1 cellular context compared by ENCODE assay signal in genomic region chr11:77086521-77087472, GRCh38.
A peak's percentile ranks its signal among the peaks of the same experiment; 100 is the strongest.
TF ChIP-seq lines count a peak whose summit lies in the region.

No MANE protein-coding gene starts in this region.

TF ChIP-seq in HepG2, 621 proteins besides CTCF, POLR2A, EP300 and RAD21 (continued from another document and continues in another):
- TF ChIP-seq ZBTB2 (CRISPR knock-in tag; IDR thresholded peaks at IDR 0.05; ENCODE audit: low read depth) (no peak), MAZ (IDR thresholded peaks at IDR 0.05; ENCODE audit: borderline replicate concordance, low read depth, low read length) (no peak), MAZ (CRISPR knock-in tag; IDR thresholded peaks at IDR 0.05; ENCODE audit: low read depth) (no peak), ZNF101 (CRISPR knock-in tag; IDR thresholded peaks at IDR 0.05; ENCODE audit: borderline replicate concordance, low read depth) (no peak), PCBP1 (IDR thresholded peaks at IDR 0.05; ENCODE audit: borderline replicate concordance, low read depth, low read length) (no peak), HNRNPLL (IDR thresholded peaks at IDR 0.05; ENCODE audit: low read depth, low read length, poor library complexity, severe bottlenecking) (no peak), ZNF296 (CRISPR knock-in tag; conservative IDR thresholded peaks at IDR 0.05) (no peak), HMGXB4 (CRISPR knock-in tag; IDR thresholded peaks at IDR 0.05; ENCODE audit: borderline replicate concordance in 1 of 2, low read depth in 1 of 2) (no peak), ELK4 (CRISPR knock-in tag; IDR thresholded peaks at IDR 0.05; ENCODE audit: borderline replicate concordance) (no peak), FOXM1 (CRISPR knock-in tag; IDR thresholded peaks at IDR 0.05) (no peak), CREB3 (CRISPR knock-in tag; IDR thresholded peaks at IDR 0.05) (no peak), ZNF280B (CRISPR knock-in tag; IDR thresholded peaks at IDR 0.05; ENCODE audit: borderline replicate concordance) (no peak), ELF1 (CRISPR knock-in tag; IDR thresholded peaks at IDR 0.05) (0 out of 2 replicates have a peak, but pooled peaks have one; percentile 15), THAP7 (CRISPR knock-in tag; IDR thresholded peaks at IDR 0.05) (no peak), ZNF543 (CRISPR knock-in tag; IDR thresholded peaks at IDR 0.05) (no peak), NKX3-1 (CRISPR knock-in tag; IDR thresholded peaks at IDR 0.05) (no peak), NFIC (IDR thresholded peaks at IDR 0.05; ENCODE audit: low read length) (no peak), TBL1XR1 (IDR thresholded peaks at IDR 0.05; ENCODE audit: borderline replicate concordance, low read length, partially characterized antibody) (no peak), ZNF570 (CRISPR knock-in tag; IDR thresholded peaks at IDR 0.05; ENCODE audit: borderline replicate concordance) (no peak), YY1 (IDR thresholded peaks at IDR 0.05; ENCODE audit: insufficient read depth, insufficient replicate concordance, low read depth, low read length) (no peak)
- TF ChIP-seq, protein P1, sequence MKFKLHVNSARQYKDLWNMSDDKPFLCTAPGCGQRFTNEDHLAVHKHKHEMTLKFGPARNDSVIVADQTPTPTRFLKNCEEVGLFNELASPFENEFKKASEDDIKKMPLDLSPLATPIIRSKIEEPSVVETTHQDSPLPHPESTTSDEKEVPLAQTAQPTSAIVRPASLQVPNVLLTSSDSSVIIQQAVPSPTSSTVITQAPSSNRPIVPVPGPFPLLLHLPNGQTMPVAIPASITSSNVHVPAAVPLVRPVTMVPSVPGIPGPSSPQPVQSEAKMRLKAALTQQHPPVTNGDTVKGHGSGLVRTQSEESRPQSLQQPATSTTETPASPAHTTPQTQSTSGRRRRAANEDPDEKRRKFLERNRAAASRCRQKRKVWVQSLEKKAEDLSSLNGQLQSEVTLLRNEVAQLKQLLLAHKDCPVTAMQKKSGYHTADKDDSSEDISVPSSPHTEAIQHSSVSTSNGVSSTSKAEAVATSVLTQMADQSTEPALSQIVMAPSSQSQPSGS (CRISPR knock-in tag; IDR thresholded peaks at IDR 0.05): no peak
- TF ChIP-seq, protein P2, sequence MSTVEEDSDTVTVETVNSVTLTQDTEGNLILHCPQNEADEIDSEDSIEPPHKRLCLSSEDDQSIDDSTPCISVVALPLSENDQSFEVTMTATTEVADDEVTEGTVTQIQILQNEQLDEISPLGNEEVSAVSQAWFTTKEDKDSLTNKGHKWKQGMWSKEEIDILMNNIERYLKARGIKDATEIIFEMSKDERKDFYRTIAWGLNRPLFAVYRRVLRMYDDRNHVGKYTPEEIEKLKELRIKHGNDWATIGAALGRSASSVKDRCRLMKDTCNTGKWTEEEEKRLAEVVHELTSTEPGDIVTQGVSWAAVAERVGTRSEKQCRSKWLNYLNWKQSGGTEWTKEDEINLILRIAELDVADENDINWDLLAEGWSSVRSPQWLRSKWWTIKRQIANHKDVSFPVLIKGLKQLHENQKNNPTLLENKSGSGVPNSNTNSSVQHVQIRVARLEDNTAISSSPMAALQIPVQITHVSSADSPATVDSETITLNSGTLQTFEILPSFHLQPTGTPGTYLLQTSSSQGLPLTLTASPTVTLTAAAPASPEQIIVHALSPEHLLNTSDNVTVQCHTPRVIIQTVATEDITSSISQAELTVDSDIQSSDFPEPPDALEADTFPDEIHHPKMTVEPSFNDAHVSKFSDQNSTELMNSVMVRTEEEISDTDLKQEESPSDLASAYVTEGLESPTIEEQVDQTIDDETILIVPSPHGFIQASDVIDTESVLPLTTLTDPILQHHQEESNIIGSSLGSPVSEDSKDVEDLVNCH (CRISPR knock-in tag; IDR thresholded peaks at IDR 0.05): no peak
- TF ChIP-seq, protein P3, sequence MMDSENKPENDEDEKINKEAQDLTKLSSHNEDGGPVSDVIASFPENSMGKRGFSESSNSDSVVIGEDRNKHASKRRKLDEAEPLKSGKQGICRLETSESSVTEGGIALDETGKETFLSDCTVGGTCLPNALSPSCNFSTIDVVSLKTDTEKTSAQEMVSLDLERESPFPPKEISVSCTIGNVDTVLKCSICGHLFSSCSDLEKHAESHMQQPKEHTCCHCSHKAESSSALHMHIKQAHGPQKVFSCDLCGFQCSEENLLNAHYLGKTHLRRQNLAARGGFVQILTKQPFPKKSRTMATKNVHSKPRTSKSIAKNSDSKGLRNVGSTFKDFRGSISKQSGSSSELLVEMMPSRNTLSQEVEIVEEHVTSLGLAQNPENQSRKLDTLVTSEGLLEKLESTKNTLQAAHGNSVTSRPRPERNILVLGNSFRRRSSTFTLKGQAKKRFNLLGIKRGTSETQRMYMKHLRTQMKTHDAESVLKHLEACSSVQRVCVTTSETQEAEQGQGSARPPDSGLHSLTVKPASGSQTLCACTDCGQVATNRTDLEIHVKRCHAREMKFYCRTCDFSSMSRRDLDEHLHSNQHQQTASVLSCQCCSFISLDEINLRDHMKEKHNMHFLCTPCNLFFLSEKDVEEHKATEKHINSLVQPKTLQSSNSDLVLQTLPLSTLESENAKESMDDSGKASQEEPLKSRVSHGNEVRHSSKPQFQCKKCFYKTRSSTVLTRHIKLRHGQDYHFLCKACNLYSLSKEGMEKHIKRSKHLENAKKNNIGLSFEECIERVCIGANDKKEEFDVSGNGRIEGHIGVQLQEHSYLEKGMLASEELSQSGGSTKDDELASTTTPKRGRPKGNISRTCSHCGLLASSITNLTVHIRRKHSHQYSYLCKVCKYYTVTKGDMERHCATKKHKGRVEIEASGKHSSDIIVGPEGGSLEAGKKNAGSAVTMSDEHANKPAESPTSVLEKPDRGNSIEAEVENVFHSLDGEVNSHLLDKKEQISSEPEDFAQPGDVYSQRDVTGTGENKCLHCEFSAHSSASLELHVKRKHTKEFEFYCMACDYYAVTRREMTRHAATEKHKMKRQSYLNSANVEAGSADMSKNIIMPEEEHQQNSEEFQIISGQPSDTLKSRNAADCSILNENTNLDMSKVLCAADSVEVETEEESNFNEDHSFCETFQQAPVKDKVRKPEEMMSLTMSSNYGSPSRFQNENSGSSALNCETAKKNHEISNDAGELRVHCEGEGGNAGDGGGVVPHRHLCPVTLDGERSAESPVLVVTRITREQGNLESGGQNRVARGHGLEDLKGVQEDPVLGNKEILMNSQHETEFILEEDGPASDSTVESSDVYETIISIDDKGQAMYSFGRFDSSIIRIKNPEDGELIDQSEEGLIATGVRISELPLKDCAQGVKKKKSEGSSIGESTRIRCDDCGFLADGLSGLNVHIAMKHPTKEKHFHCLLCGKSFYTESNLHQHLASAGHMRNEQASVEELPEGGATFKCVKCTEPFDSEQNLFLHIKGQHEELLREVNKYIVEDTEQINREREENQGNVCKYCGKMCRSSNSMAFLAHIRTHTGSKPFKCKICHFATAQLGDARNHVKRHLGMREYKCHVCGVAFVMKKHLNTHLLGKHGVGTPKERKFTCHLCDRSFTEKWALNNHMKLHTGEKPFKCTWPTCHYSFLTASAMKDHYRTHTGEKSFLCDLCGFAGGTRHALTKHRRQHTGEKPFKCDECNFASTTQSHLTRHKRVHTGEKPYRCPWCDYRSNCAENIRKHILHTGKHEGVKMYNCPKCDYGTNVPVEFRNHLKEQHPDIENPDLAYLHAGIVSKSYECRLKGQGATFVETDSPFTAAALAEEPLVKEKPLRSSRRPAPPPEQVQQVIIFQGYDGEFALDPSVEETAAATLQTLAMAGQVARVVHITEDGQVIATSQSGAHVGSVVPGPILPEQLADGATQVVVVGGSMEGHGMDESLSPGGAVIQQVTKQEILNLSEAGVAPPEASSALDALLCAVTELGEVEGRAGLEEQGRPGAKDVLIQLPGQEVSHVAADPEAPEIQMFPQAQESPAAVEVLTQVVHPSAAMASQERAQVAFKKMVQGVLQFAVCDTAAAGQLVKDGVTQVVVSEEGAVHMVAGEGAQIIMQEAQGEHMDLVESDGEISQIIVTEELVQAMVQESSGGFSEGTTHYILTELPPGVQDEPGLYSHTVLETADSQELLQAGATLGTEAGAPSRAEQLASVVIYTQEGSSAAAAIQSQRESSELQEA (CRISPR knock-in tag; IDR thresholded peaks at IDR 0.05; ENCODE audit: not compliant biosample characterization): peak; percentile 10
- TF ChIP-seq, protein P4, sequence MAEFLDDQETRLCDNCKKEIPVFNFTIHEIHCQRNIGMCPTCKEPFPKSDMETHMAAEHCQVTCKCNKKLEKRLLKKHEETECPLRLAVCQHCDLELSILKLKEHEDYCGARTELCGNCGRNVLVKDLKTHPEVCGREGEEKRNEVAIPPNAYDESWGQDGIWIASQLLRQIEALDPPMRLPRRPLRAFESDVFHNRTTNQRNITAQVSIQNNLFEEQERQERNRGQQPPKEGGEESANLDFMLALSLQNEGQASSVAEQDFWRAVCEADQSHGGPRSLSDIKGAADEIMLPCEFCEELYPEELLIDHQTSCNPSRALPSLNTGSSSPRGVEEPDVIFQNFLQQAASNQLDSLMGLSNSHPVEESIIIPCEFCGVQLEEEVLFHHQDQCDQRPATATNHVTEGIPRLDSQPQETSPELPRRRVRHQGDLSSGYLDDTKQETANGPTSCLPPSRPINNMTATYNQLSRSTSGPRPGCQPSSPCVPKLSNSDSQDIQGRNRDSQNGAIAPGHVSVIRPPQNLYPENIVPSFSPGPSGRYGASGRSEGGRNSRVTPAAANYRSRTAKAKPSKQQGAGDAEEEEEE (CRISPR knock-in tag; IDR thresholded peaks at IDR 0.05; ENCODE audit: borderline replicate concordance): no peak
- TF ChIP-seq, protein P5, sequence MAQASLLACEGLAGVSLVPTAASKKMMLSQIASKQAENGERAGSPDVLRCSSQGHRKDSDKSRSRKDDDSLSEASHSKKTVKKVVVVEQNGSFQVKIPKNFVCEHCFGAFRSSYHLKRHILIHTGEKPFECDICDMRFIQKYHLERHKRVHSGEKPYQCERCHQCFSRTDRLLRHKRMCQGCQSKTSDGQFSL (CRISPR knock-in tag; IDR thresholded peaks at IDR 0.05): no peak
